ENCODE assay signal across 12 cellular contexts in the genomic region with DNA sequence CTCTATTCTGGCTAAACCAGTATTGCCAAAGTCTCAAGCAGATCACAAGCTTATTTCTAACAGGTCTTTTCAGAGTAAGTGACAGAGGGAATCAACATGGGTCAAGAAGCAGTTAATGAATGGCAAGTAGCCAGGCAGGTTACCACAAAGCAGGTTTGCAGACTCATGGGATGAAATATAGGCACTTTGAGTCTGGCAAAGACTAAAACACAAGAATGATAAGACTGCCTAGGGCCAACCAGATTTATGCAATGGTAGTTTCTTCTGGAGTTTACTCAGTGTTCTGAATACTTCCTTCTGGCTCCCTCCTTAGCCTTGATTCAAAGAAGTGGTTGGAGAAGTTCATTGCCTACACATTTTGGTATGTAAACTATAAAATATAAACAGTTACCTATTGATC. TPM values are rescaled to one million over a fixed set of nuclear protein-coding genes. Genes with fewer than 3 reads are reported as not detected.
DNase-seq lines count a peak whose midpoint lies in the region; ATAC-seq and TF ChIP-seq lines count a peak whose summit lies in the region.
"Had no signal": no experiment of that assay in that cellular context is flagged by ENCODE, and none has a peak within 500 bp of the region (broad histone marks: within the 10 kb centered on the region; RNA-seq: fewer than 3 reads in every experiment).

No MANE protein-coding gene starts in this region.

- no peak for ATAC-seq in natural killer cell treated with Interleukin-12 subunit alpha and Interleukin-12 subunit beta and Interleukin-15 and Interleukin-18, amount 100 ng/mL, for 72 hours
- ATAC-seq in natural killer cell (no peak), WTC11 (no peak)
- ATAC-seq: T-cell had no signal

- POLR2A ChIA-PET in WTC11 (lab: Charles Lee): interaction anchor here (1.0 kb wide), 1 partner anchor 174 kb away, joined by 5 read pairs; a partner anchor contains a TSS

- peaks cover 8% of the 10 kb centered on the region for H3K36me3 Mint-ChIP-seq in natural killer cell treated with Interleukin-12 subunit alpha and Interleukin-12 subunit beta and Interleukin-15 and Interleukin-18, amount 100 ng/mL, for 72 hours
- H3K36me3 Mint-ChIP-seq in natural killer cell (no peaks in the 10 kb centered on the region), WTC11 (peaks cover 11% of the 10 kb centered on the region), glutamatergic neuron (ENCODE audit: unreplicated experiment) (no peaks in the 10 kb centered on the region), type B pancreatic cell (peaks cover 4% of the 10 kb centered on the region)
- H3K36me3 Mint-ChIP-seq: T-cell had no signal

- intact Hi-C loops in natural killer cell (cut with micrococcal nuclease): loop anchor here (5.0 kb wide), 2 partner anchors 78 to 402 kb away; no protein-coding TSS in a partner anchor

- H3K9me3 Mint-ChIP-seq in natural killer cell treated with Interleukin-12 subunit alpha and Interleukin-12 subunit beta and Interleukin-15 and Interleukin-18, amount 100 ng/mL, for 72 hours: peaks cover 3% of the 10 kb centered on the region
- H3K9me3 Mint-ChIP-seq in natural killer cell (no peaks in the 10 kb centered on the region), WTC11 (peaks cover 3% of the 10 kb centered on the region), glutamatergic neuron (ENCODE audit: unreplicated experiment) (peaks cover 11% of the 10 kb centered on the region), type B pancreatic cell (peaks cover 5% of the 10 kb centered on the region)
- H3K9me3 Mint-ChIP-seq: HFFc6, T-cell had no signal

- DNase-seq in natural killer cell treated with Interleukin-12 subunit alpha and Interleukin-12 subunit beta and Interleukin-15 and Interleukin-18, amount 100 ng/mL, for 72 hours (ENCODE audit: low spot score): no peak
- DNase-seq in natural killer cell (no peak), WTC11 (ENCODE audit: low spot score) (no peak), glutamatergic neuron (no peak), type B pancreatic cell (ENCODE audit: extremely low spot score, unreplicated experiment) (no peak), activated gamma-delta T cell treated with Interleukin-2 at 50 U/mL for 16 hours (no peak), cerebellum (ENCODE audit: low spot score) (no peak), hippocampal formation (lab: John Stamatoyannopoulos, UW) (no peak)
- DNase-seq: activated gamma-delta T cell, HFFc6, NCI-H2171, T-cell had no signal

- peaks cover 46 to 51% of the 10 kb centered on the region in 2 donors for H3K4me1 Mint-ChIP-seq in natural killer cell treated with Interleukin-12 subunit alpha and Interleukin-12 subunit beta and Interleukin-15 and Interleukin-18, amount 100 ng/mL, for 72 hours (ENCODE audit: low read depth in 2 of 2)
- H3K4me1 Mint-ChIP-seq in natural killer cell (peaks cover 43 to 46% of the 10 kb centered on the region in 2 donors), WTC11 (peaks cover 69% of the 10 kb centered on the region), glutamatergic neuron (ENCODE audit: low read depth, unreplicated experiment) (peaks cover 40% of the 10 kb centered on the region), type B pancreatic cell (ENCODE audit: unreplicated experiment) (peaks cover 63% of the 10 kb centered on the region)

- H3K27ac Mint-ChIP-seq in natural killer cell treated with Interleukin-12 subunit alpha and Interleukin-12 subunit beta and Interleukin-15 and Interleukin-18, amount 100 ng/mL, for 72 hours: peak overlapping the region; percentile 26 to 78
- H3K27ac Mint-ChIP-seq in natural killer cell (no peak overlapping the region), WTC11 (peak overlapping the region; percentile 81), glutamatergic neuron (ENCODE audit: unreplicated experiment) (peak overlapping the region; percentile 34), type B pancreatic cell (peak overlapping the region; percentile 90)
- H3K27ac Mint-ChIP-seq: T-cell had no signal

- CTCF ChIA-PET in WTC11 (lab: Charles Lee): interaction anchor here (0.7 to 1.0 kb wide), 2 partner anchors 80 to 175 kb away, joined by 3 to 4 read pairs; a partner anchor contains a TSS

- H3K27me3 Mint-ChIP-seq in natural killer cell treated with Interleukin-12 subunit alpha and Interleukin-12 subunit beta and Interleukin-15 and Interleukin-18, amount 100 ng/mL, for 72 hours: no peaks in the 10 kb centered on the region
- H3K27me3 Mint-ChIP-seq in natural killer cell (ENCODE audit: low read depth in 2 of 2) (peaks cover 0 to 3% of the 10 kb centered on the region in 2 donors), WTC11 (ENCODE audit: low read depth) (peaks cover 3% of the 10 kb centered on the region; the same call in 1 of the 2 replicates), glutamatergic neuron (ENCODE audit: unreplicated experiment) (peaks cover 9% of the 10 kb centered on the region), type B pancreatic cell (no peaks in the 10 kb centered on the region)
- H3K27me3 Mint-ChIP-seq: T-cell had no signal

- H3K4me3 Mint-ChIP-seq in natural killer cell treated with Interleukin-12 subunit alpha and Interleukin-12 subunit beta and Interleukin-15 and Interleukin-18, amount 100 ng/mL, for 72 hours: peak overlapping the region; percentile 22
- H3K4me3 Mint-ChIP-seq in natural killer cell (no peak overlapping the region), WTC11 (peak overlapping the region; percentile 94), glutamatergic neuron (ENCODE audit: unreplicated experiment) (peak overlapping the region; percentile 92), type B pancreatic cell (peak overlapping the region; percentile 65)
- H3K4me3 Mint-ChIP-seq: HFFc6, T-cell had no signal

- TF ChIP-seq CTCF in natural killer cell (IDR thresholded peaks at IDR 0.05) (no peak), WTC11 (IDR thresholded peaks at IDR 0.05) (no peak), glutamatergic neuron (IDR thresholded peaks at IDR 0.05; ENCODE audit: partially characterized antibody, unreplicated experiment) (no peak), type B pancreatic cell (conservative IDR thresholded peaks at IDR 0.05) (no peak)

TF ChIP-seq in WTC11, 78 proteins besides CTCF, POLR2A, EP300 and RAD21:
- no peak for TF ChIP-seq RORB (CRISPR knock-in tag; IDR thresholded peaks at IDR 0.05)
- TF ChIP-seq GABPB1 (CRISPR knock-in tag; IDR thresholded peaks at IDR 0.05): no peak
- TF ChIP-seq ZNF423 (CRISPR knock-in tag; IDR thresholded peaks at IDR 0.05): no peak
- TF ChIP-seq ZBTB21 (CRISPR knock-in tag; IDR thresholded peaks at IDR 0.05; ENCODE audit: borderline replicate concordance): no peak
- TF ChIP-seq, protein P1, sequence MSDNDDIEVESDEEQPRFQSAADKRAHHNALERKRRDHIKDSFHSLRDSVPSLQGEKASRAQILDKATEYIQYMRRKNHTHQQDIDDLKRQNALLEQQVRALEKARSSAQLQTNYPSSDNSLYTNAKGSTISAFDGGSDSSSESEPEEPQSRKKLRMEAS (CRISPR knock-in tag; IDR thresholded peaks at IDR 0.05): no peak
- TF ChIP-seq OVOL2 (CRISPR knock-in tag; IDR thresholded peaks at IDR 0.05; ENCODE audit: borderline replicate concordance): no peak
- no peak for TF ChIP-seq RELA (CRISPR knock-in tag; IDR thresholded peaks at IDR 0.05; ENCODE audit: borderline replicate concordance)
- TF ChIP-seq, protein P2, sequence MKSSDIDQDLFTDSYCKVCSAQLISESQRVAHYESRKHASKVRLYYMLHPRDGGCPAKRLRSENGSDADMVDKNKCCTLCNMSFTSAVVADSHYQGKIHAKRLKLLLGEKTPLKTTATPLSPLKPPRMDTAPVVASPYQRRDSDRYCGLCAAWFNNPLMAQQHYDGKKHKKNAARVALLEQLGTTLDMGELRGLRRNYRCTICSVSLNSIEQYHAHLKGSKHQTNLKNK (CRISPR knock-in tag; IDR thresholded peaks at IDR 0.05): no peak
- TF ChIP-seq, protein P3, sequence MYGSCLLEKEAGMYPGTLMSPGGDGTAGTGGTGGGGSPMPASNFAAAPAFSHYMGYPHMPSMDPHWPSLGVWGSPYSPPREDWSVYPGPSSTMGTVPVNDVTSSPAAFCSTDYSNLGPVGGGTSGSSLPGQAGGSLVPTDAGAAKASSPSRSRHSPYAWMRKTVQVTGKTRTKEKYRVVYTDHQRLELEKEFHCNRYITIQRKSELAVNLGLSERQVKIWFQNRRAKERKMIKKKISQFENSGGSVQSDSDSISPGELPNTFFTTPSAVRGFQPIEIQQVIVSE (CRISPR knock-in tag; IDR thresholded peaks at IDR 0.05; ENCODE audit: borderline replicate concordance): no peak
- no peak for TF ChIP-seq TEAD4 (CRISPR knock-in tag; IDR thresholded peaks at IDR 0.05)
- no peak for TF ChIP-seq ZNF671 (CRISPR knock-in tag; IDR thresholded peaks at IDR 0.05)
- TF ChIP-seq KAT7 (CRISPR knock-in tag; IDR thresholded peaks at IDR 0.05; ENCODE audit: borderline replicate concordance): no peak
- no peak for TF ChIP-seq GTF2I (CRISPR knock-in tag; conservative IDR thresholded peaks at IDR 0.05)
- no peak for TF ChIP-seq ZNF396 (CRISPR knock-in tag; IDR thresholded peaks at IDR 0.05; ENCODE audit: borderline replicate concordance)
TF ChIP-seq in WTC11: peak in this region for 0.

RNA-seq across cellular contexts. Expression of a gene that starts 3.6 kb away (rescaled TPM):
- 100 to 1,000 TPM in 1 of 2 donors, 10 to 100 TPM in 1; 81.2 to 102 TPM for total RNA-seq in natural killer cell treated with Interleukin-12 subunit alpha and Interleukin-12 subunit beta and Interleukin-15 and Interleukin-18, amount 100 ng/mL, for 72 hours
- total RNA-seq in natural killer cell: 100 to 1,000 TPM in 1 of 3 donors, 10 to 100 TPM in 2; 53.0 to 105 (median 85.8) TPM
- total RNA-seq in WTC11 (2021): 176 to 199 TPM (median 178 TPM) in 3 replicates
- 452 TPM for total RNA-seq in glutamatergic neuron (ENCODE audit: unreplicated experiment)
- total RNA-seq in type B pancreatic cell (ENCODE audit: low replicate concordance): 128 and 148 TPM in 2 replicates
- total RNA-seq in cerebellum: 236 TPM

Comparison
In these comparisons a context has a peak if more than half of its experiments do, and no peak if none do; other contexts are left out.
1. H3K27ac Mint-ChIP-seq: peak in natural killer cell treated with Interleukin-12 subunit alpha and Interleukin-12 subunit beta and Interleukin-15 and Interleukin-18, amount 100 ng/mL, for 72 hours (2 of 2), WTC11 (single experiment), glutamatergic neuron (single experiment) and type B pancreatic cell (single experiment); none in natural killer cell (0 of 2).